ENCODE assay signal across 9 cellular contexts in genomic region chr13:27442071-27442647, GRCh38. TPM values are rescaled to one million over a fixed set of nuclear protein-coding genes. Genes with fewer than 3 reads are reported as not detected.
DNase-seq lines count a peak whose midpoint lies in the region; FAIRE-seq and TF ChIP-seq lines count a peak whose summit lies in the region.
"Had no signal": no experiment of that assay in that cellular context is flagged by ENCODE, and none has a peak within 500 bp of the region (broad histone marks: within the 10 kb centered on the region; RNA-seq: fewer than 3 reads in every experiment).

No MANE protein-coding gene starts in this region.

- peaks cover 0 to 1% of the 10 kb centered on the region in 2 experiments for H4K20me1 ChIP-seq in H1 (replicated peaks in 1 of 2; ENCODE audit: control insufficient read depth in 1 of 2, insufficient read depth in 2 of 2, low read length in 2 of 2)

- no peak for FAIRE-seq in H1 (lab: Jason Lieb, UNC)

- no peaks in the 10 kb centered on the region for H3K27me3 Mint-ChIP-seq in T-helper 2 cell treated with Interferon-gamma antibody and Interleukin-4, amounts not matched to agents 5 μg/mL and 100 μg/mL, for 36 hours (ENCODE audit: low read depth)

- H3K4me3 ChIP-seq in HEK293 (ENCODE audit: low read depth, low read length) (no peak overlapping the region), H1 (ENCODE audit: extremely low read depth in 1 of 4, insufficient read depth in 2 of 4, low read depth in 3 of 4, low read length in 4 of 4) (no peak overlapping the region), dorsolateral prefrontal cortex (no peak overlapping the region)

- H3K4ac ChIP-seq in H1 (replicated peaks; ENCODE audit: insufficient read length, low read depth, low read length), result no peak overlapping the region

- CTCF ChIA-PET in HEK293 (lab: Yijun Ruan, JAX) (interaction anchor here (0.9 kb wide), 1 partner anchor 82 kb away, joined by 3 read pairs; no protein-coding TSS in a partner anchor), H1 (lab: Charles Lee; ENCODE audit: partially characterized antibody) (interaction anchor here (0.6 to 1.2 kb wide), 2 partner anchors 19 to 384 kb away, joined by 3 to 5 read pairs; no protein-coding TSS in a partner anchor)

- 59% methylated on average over 15 of the region's 15 CpGs; no CpG with 5 or more reads in 1 of the 2 experiments for WGBS in H1 (ENCODE audit: extremely low coverage in 1 of 2, insufficient coverage in 1 of 2, insufficient read length in 1 of 2, insufficient replicate concordance in 2 of 2, low coverage in 1 of 2, low lambda C conversion rate in 2 of 2, missing lambda C conversion rate in 1 of 2), 2 experiments

- no peak overlapping the region for H2BK15ac ChIP-seq in H1 (ENCODE audit: low read length)

- H3K9ac ChIP-seq in H1 (replicated peaks in 1 of 4; ENCODE audit: extremely low read depth in 1 of 4, low read depth in 3 of 4, low read length in 3 of 4), result no peak overlapping the region; a peak in 1 of 7 replicates

- H3K4me1 Mint-ChIP-seq in T-helper 2 cell treated with Interferon-gamma antibody and Interleukin-4, amounts not matched to agents 5 μg/mL and 100 μg/mL, for 36 hours (ENCODE audit: low read depth), result peaks cover 55% of the 10 kb centered on the region

- H3K36me3 ChIP-seq in HEK293 (ENCODE audit: control insufficient read depth in 2 of 2, insufficient read depth in 1 of 2, low read length in 2 of 2) (peaks cover 0 to 45% of the 10 kb centered on the region in 2 experiments; a peak in 1 of 3 replicates), H1 (ENCODE audit: control insufficient read depth in 2 of 4, insufficient read depth in 4 of 4, low read length in 3 of 4) (no peaks in the 10 kb centered on the region; a peak in 2 of 8 replicates)

- H4K91ac ChIP-seq in H1 (replicated peaks; ENCODE audit: insufficient read length, low read length), result no peak overlapping the region

- peaks cover 0 to 19% of the 10 kb centered on the region in 2 experiments; a peak in 3 of 4 replicates for H3K79me2 ChIP-seq in H1 (ENCODE audit: control insufficient read depth in 1 of 2, insufficient read depth in 2 of 2, low read length in 2 of 2)

- no peak for TF ChIP-seq RAD21 in H1 (IDR thresholded peaks at IDR 0.05 in 1 of 2, conservative IDR thresholded peaks at IDR 0.05 in 1 of 2; ENCODE audit: low read depth in 2 of 2, low read length in 2 of 2)

- H2AFZ ChIP-seq in H1 (ENCODE audit: low read length), result no peak overlapping the region

- peak overlapping the region; percentile 34 to 54; a peak in 3 of 4 replicates for H3K4me2 ChIP-seq in H1 (ENCODE audit: insufficient read depth in 1 of 2, low read depth in 2 of 2, low read length in 2 of 2)

- H3K4me1 ChIP-seq in HEK293 (ENCODE audit: control insufficient read depth, insufficient read depth, low read length) (no peaks in the 10 kb centered on the region), H1 (replicated peaks in 1 of 4; ENCODE audit: control insufficient read depth in 3 of 4, insufficient read depth in 4 of 4, low read length in 3 of 4) (peaks cover 0 to 4% (median 3%) of the 10 kb centered on the region in 4 experiments; a peak in 3 of 7 replicates)

- H3K18ac ChIP-seq in H1 (ENCODE audit: extremely low read depth, low read length), result no peak overlapping the region

- H2BK5ac ChIP-seq in H1 (ENCODE audit: low read depth, low read length), result no peak overlapping the region

- H4K8ac ChIP-seq in H1 (ENCODE audit: extremely low read depth, insufficient read depth, low read length), result no peak overlapping the region

- POLR2A ChIA-PET in HEK293 (lab: Yijun Ruan, JAX) (no interaction called here), H1 (lab: Charles Lee; ENCODE audit: partially characterized antibody) (interaction anchor here (1.4 to 1.7 kb wide), 2 partner anchors 10 to 14 kb away, joined by 5 read pairs; no protein-coding TSS in a partner anchor)

- no peak for TF ChIP-seq POLR2A in H1 (IDR thresholded peaks at IDR 0.05; ENCODE audit: control extremely low read depth in 1 of 2, low read depth in 2 of 2, low read length in 2 of 2)

- H2BK120ac ChIP-seq in H1 (replicated peaks; ENCODE audit: low read depth, low read length), result no peak overlapping the region

- no peak overlapping the region for H4K5ac ChIP-seq in H1 (ENCODE audit: insufficient read length, low read depth, low read length)

- peak overlapping the region; percentile 53 for H3K4me3 Mint-ChIP-seq in T-helper 2 cell treated with Interferon-gamma antibody and Interleukin-4, amounts not matched to agents 5 μg/mL and 100 μg/mL, for 36 hours

- no peaks in the 10 kb centered on the region for H3K27me3 ChIP-seq in H1 (replicated peaks in 1 of 4; ENCODE audit: control insufficient read depth in 3 of 4, extremely low read depth in 1 of 4, insufficient read depth in 3 of 4, low read length in 3 of 4)
- no peaks in the 10 kb centered on the region for H3K27me3 ChIP-seq in dorsolateral prefrontal cortex

- intact Hi-C loops in dorsolateral prefrontal cortex (cut with DNase I), result no loop called here

- no peak overlapping the region for H3K56ac ChIP-seq in H1 (replicated peaks; ENCODE audit: insufficient read length, low read depth, low read length)

- H3K23me2 ChIP-seq in H1 (ENCODE audit: low read depth, low read length), result no peaks in the 10 kb centered on the region

- in situ Hi-C loops in G401 (cut with HindIII; ENCODE audit: low sequenced_read_pairs), result no loop called here

- no peak overlapping the region for H3K14ac ChIP-seq in H1 (ENCODE audit: insufficient read length)

- H3K27ac ChIP-seq in HEK293 (ENCODE audit: extremely low read depth, low read depth, low read length), result no peak overlapping the region
- H3K27ac ChIP-seq in H1 (ENCODE audit: low read depth, low read length), result no peak overlapping the region
- no peak overlapping the region for H3K27ac ChIP-seq in dorsolateral prefrontal cortex

- no peak for DNase-seq in T-helper 2 cell treated with Interferon-gamma antibody and Interleukin-4, amounts not matched to agents 5 μg/mL and 100 μg/mL, for 36 hours (ENCODE audit: low spot score)
- DNase-seq in H1 (ENCODE audit: low read depth in 1 of 2, low spot score in 2 of 2), result no peak
- DNase-seq in stimulated activated CD4-positive, alpha-beta T cell treated with anti-CD3 and anti-CD28 coated beads, Interleukin-4, amount 100 ng/mL, for 24 hours, result peak; percentile 29
- DNase-seq in dorsolateral prefrontal cortex, result no peak
- no peak for DNase-seq in GM10266 (ENCODE audit: extremely low spot score)
- DNase-seq in G401 (ENCODE audit: low spot score), result no peak
- DNase-seq: caudate nucleus, glutamatergic neuron had no signal

- no peaks in the 10 kb centered on the region for H3K9me3 ChIP-seq in HEK293 (ENCODE audit: control insufficient read depth, insufficient read depth, low read depth, low read length)
- no peaks in the 10 kb centered on the region for H3K9me3 ChIP-seq in H1 (ENCODE audit: insufficient read depth in 2 of 2, low read depth in 1 of 2, low read length in 1 of 2)

- peaks cover 47% of the 10 kb centered on the region for H3K36me3 Mint-ChIP-seq in T-helper 2 cell treated with Interferon-gamma antibody and Interleukin-4, amounts not matched to agents 5 μg/mL and 100 μg/mL, for 36 hours (ENCODE audit: low read depth)

- no peaks in the 10 kb centered on the region for H3K9me3 Mint-ChIP-seq in T-helper 2 cell treated with Interferon-gamma antibody and Interleukin-4, amounts not matched to agents 5 μg/mL and 100 μg/mL, for 36 hours

- H2BK20ac ChIP-seq in H1 (ENCODE audit: low read length), result no peak overlapping the region

- H2AK5ac ChIP-seq in H1 (ENCODE audit: low read depth, low read length), result no peak overlapping the region

- no peak for TF ChIP-seq EP300 in H1 (IDR thresholded peaks at IDR 0.05; ENCODE audit: borderline replicate concordance in 1 of 2, low read depth in 2 of 2, low read length in 2 of 2)

- peak overlapping the region; percentile 65 for H3K27ac Mint-ChIP-seq in T-helper 2 cell treated with Interferon-gamma antibody and Interleukin-4, amounts not matched to agents 5 μg/mL and 100 μg/mL, for 36 hours

- no peak overlapping the region for H2BK12ac ChIP-seq in H1 (ENCODE audit: low read depth, low read length)

- no peak overlapping the region for H3K23ac ChIP-seq in H1 (ENCODE audit: insufficient read length)

- TF ChIP-seq CTCF in HEK293 (tag by site-specific recombination; IDR thresholded peaks at IDR 0.05) (no peak), H1 (IDR thresholded peaks at IDR 0.05; ENCODE audit: control extremely low read depth in 1 of 3, insufficient read depth in 1 of 3, low read depth in 1 of 3, low read length in 3 of 3) (no peak), dorsolateral prefrontal cortex (IDR thresholded peaks at IDR 0.05 in 54 of 56, conservative IDR thresholded peaks at IDR 0.05 in 2 of 56; ENCODE audit: low read depth in 1 of 56, partially characterized antibody in 56 of 56) (no peak), GM10266 (IDR thresholded peaks at IDR 0.05; ENCODE audit: control insufficient read depth, insufficient read depth, low read depth, missing control alignments) (no peak)

- H3K79me1 ChIP-seq in H1 (ENCODE audit: low read depth, low read length), result peaks cover 4% of the 10 kb centered on the region; the same call in 1 of the 2 replicates

RNA-seq across cellular contexts. Expression of gene MTIF3, which starts 8.2 kb away (rescaled TPM):
- total RNA-seq in H1 (2021; fragmentation: NEBNext Ultra II Directional; extraction: Animal tissue kit (Norgen Biotek cat#: 25700)), result 32.2 and 36.4 TPM in 2 replicates
- polyA plus RNA-seq in H1 (2011; rRNA removed), result 19.8 and 29.4 TPM in 2 replicates
- 43.4 TPM for polyA plus RNA-seq in H1 (2011; cell fraction: cytosol; rRNA removed)
- 21.7 TPM for polyA plus RNA-seq in H1 (2011; cell fraction: nucleus; rRNA removed)
- 29.1 to 47.7 TPM (median 36.0 TPM) in 4 replicates for polyA plus RNA-seq in H1 (2012, experiment 1 of 2)
- 3.0 TPM for polyA plus RNA-seq in H1 (2012, experiment 2 of 2)
- polyA plus RNA-seq in H1 (2013, experiment 1 of 2), result 80.1 TPM
- 84.4 TPM for polyA plus RNA-seq in H1 (2013, experiment 2 of 2)
- 10.4 and 17.7 TPM in 2 replicates for polyA minus RNA-seq in H1 (2011; rRNA and poly(A)+ RNA removed)
- polyA minus RNA-seq in H1 (2011; cell fraction: cytosol; rRNA and poly(A)+ RNA removed), result 12.7 TPM
- 28.7 TPM for polyA minus RNA-seq in H1 (2011; cell fraction: nucleus; rRNA and poly(A)+ RNA removed)
- total RNA-seq in dorsolateral prefrontal cortex, result 10 to 100 TPM; 32.1 to 71.7 (median 50.4) TPM
- total RNA-seq in G401 (2014; rRNA removed; shearing (Covaris generic)), result 35.3 and 71.5 TPM in 2 replicates

RNA-seq across cellular contexts. Expression of gene GTF3A, which starts 17.7 kb away (rescaled TPM):
- total RNA-seq in H1 (2021; fragmentation: NEBNext Ultra II Directional; extraction: Animal tissue kit (Norgen Biotek cat#: 25700)), result 92.3 and 96.5 TPM in 2 replicates
- polyA plus RNA-seq in H1 (2011; rRNA removed), result 41.6 and 49.9 TPM in 2 replicates
- 45.7 TPM for polyA plus RNA-seq in H1 (2011; cell fraction: cytosol; rRNA removed)
- polyA plus RNA-seq in H1 (2011; cell fraction: nucleus; rRNA removed), result 154 TPM
- polyA plus RNA-seq in H1 (2012, experiment 1 of 2), result 68.3 to 99.9 TPM (median 81.2 TPM) in 4 replicates
- 35.3 TPM for polyA plus RNA-seq in H1 (2012, experiment 2 of 2)
- 147 TPM for polyA plus RNA-seq in H1 (2013, experiment 1 of 2)
- 137 TPM for polyA plus RNA-seq in H1 (2013, experiment 2 of 2)
- polyA minus RNA-seq in H1 (2011; rRNA and poly(A)+ RNA removed), result 37.9 and 39.7 TPM in 2 replicates
- 25.3 TPM for polyA minus RNA-seq in H1 (2011; cell fraction: cytosol; rRNA and poly(A)+ RNA removed)
- polyA minus RNA-seq in H1 (2011; cell fraction: nucleus; rRNA and poly(A)+ RNA removed), result 168 TPM
- 100 to 1,000 TPM in 1 of 120 experiments, 10 to 100 TPM in 119; 43.2 to 103 (median 71.3) TPM for total RNA-seq in dorsolateral prefrontal cortex
- 189 and 243 TPM in 2 replicates for total RNA-seq in G401 (2014; rRNA removed; shearing (Covaris generic))
